In the genomic region with DNA sequence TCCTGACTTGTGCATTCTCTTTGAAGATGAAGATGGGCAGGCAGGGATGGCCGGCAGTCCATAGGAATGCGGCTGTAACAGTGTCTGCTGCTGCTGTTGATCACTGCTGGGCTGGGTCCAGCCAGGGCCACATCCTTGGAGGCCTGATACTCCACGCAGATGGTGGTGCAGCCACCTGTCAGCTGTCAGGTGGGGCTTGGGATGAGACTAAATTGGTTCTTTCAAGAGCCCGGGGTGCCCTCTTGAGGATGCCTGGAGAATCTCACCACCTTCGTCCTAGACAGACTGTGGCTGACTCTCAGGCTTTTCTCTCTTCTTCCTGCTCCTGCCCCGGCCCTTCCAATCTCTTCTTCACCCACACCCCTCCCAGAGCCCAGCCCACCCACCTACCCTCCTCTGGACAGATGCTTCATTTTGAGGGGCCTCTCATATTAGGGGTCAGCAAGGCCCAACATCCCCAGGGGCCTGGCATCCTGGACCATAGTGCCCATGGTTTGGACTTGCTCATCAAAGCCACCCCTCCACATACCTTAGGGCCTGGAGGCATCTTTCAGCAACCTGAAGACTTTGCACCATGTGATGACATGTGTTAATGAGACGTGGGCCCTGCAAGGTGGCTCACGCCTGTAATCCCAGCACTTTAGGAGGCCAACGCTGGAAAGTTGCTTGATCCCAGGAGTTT, we compare ENCODE assay signal across 1 cellular context.
TF ChIP-seq lines count a peak whose summit lies in the region.

No MANE protein-coding gene starts in this region.

TF ChIP-seq in SK-N-SH, 30 proteins besides CTCF, POLR2A, EP300 and RAD21 (continued from another document):
- TF ChIP-seq, protein P1, sequence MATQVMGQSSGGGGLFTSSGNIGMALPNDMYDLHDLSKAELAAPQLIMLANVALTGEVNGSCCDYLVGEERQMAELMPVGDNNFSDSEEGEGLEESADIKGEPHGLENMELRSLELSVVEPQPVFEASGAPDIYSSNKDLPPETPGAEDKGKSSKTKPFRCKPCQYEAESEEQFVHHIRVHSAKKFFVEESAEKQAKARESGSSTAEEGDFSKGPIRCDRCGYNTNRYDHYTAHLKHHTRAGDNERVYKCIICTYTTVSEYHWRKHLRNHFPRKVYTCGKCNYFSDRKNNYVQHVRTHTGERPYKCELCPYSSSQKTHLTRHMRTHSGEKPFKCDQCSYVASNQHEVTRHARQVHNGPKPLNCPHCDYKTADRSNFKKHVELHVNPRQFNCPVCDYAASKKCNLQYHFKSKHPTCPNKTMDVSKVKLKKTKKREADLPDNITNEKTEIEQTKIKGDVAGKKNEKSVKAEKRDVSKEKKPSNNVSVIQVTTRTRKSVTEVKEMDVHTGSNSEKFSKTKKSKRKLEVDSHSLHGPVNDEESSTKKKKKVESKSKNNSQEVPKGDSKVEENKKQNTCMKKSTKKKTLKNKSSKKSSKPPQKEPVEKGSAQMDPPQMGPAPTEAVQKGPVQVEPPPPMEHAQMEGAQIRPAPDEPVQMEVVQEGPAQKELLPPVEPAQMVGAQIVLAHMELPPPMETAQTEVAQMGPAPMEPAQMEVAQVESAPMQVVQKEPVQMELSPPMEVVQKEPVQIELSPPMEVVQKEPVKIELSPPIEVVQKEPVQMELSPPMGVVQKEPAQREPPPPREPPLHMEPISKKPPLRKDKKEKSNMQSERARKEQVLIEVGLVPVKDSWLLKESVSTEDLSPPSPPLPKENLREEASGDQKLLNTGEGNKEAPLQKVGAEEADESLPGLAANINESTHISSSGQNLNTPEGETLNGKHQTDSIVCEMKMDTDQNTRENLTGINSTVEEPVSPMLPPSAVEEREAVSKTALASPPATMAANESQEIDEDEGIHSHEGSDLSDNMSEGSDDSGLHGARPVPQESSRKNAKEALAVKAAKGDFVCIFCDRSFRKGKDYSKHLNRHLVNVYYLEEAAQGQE (IDR thresholded peaks at IDR 0.05; ENCODE audit: low read depth, low read length) = no peak
- no peak for TF ChIP-seq YY1 (IDR thresholded peaks at IDR 0.05; ENCODE audit: low read depth)
- TF ChIP-seq ELF1 (IDR thresholded peaks at IDR 0.05) = no peak
- TF ChIP-seq, protein P2, sequence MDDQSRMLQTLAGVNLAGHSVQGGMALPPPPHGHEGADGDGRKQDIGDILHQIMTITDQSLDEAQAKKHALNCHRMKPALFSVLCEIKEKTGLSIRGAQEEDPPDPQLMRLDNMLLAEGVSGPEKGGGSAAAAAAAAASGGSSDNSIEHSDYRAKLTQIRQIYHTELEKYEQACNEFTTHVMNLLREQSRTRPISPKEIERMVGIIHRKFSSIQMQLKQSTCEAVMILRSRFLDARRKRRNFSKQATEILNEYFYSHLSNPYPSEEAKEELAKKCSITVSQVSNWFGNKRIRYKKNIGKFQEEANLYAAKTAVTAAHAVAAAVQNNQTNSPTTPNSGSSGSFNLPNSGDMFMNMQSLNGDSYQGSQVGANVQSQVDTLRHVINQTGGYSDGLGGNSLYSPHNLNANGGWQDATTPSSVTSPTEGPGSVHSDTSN (IDR thresholded peaks at IDR 0.05) = no peak
- no peak for TF ChIP-seq GATA2 (CRISPR knock-in tag; IDR thresholded peaks at IDR 0.05)
- TF ChIP-seq FOXJ3 (CRISPR knock-in tag; IDR thresholded peaks at IDR 0.05) = no peak
- TF ChIP-seq, protein P3, sequence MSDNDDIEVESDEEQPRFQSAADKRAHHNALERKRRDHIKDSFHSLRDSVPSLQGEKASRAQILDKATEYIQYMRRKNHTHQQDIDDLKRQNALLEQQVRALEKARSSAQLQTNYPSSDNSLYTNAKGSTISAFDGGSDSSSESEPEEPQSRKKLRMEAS (IDR thresholded peaks at IDR 0.05; ENCODE audit: low read depth) = no peak
- TF ChIP-seq GABPA (IDR thresholded peaks at IDR 0.05; ENCODE audit: low read depth) = no peak
TF ChIP-seq in SK-N-SH: peak in this region for 3.
